In genomic region chr15:98649996-98650870, GRCh38 we compare ENCODE assay signal across 8 cellular contexts. TPM values are rescaled to one million over a fixed set of nuclear protein-coding genes. Genes with fewer than 3 reads are reported as not detected.
DNase-seq lines count a peak whose midpoint lies in the region; ATAC-seq, FAIRE-seq and TF ChIP-seq lines count a peak whose summit lies in the region.

No MANE protein-coding gene starts in this region.

- H3K27ac ChIP-seq in SJSA1 (peak overlapping the region; percentile 4; the same call in 1 of the 2 replicates), astrocyte (ENCODE audit: low read depth, low read length) (peak overlapping the region; percentile 92)

- H3K9me3 ChIP-seq in SJSA1 (replicated peaks), result 0 out of 2 replicates have a peak, but pooled peaks cover 2% of the 10 kb centered on the region
- H3K9me3 ChIP-seq in astrocyte (ENCODE audit: insufficient read depth, low read depth, low read length), result no peaks in the 10 kb centered on the region

- peaks cover 64% of the 10 kb centered on the region for H3K79me2 ChIP-seq in astrocyte (ENCODE audit: insufficient read depth, low read length)

- peaks cover 1% of the 10 kb centered on the region for H3K9me3 Mint-ChIP-seq in astrocyte (ENCODE audit: unreplicated experiment)

- H3K36me3 Mint-ChIP-seq in astrocyte (ENCODE audit: low read depth, unreplicated experiment), result peaks cover 2% of the 10 kb centered on the region

- H3K27me3 ChIP-seq in SJSA1 (replicated peaks), result peaks cover 19% of the 10 kb centered on the region
- H3K27me3 ChIP-seq in astrocyte (ENCODE audit: insufficient read depth, low read length), result peaks cover 4% of the 10 kb centered on the region

- peak overlapping the region; percentile 99 for H3K27ac Mint-ChIP-seq in astrocyte (ENCODE audit: unreplicated experiment)

- DNase-seq in GF-D8 (lab: John Stamatoyannopoulos, UW) (peak; percentile 12), SJSA1 (ENCODE audit: low read depth in 1 of 2, low spot score in 2 of 2) (peak in 1 of 2 experiments; percentile 53), astrocyte (ENCODE audit: low read depth) (peak; percentile 45), hepatic stellate cell (ENCODE audit: low spot score) (peak; percentile 29), skeletal muscle cell (ENCODE audit: low read depth) (no peak)

- ATAC-seq in GM19467 (IDR thresholded peaks at IDR 0.05; ENCODE audit: unreplicated experiment) (no peak), HG03097 (IDR thresholded peaks at IDR 0.05; ENCODE audit: low FRiP score, unreplicated experiment) (no peak), GM21515 (IDR thresholded peaks at IDR 0.05; ENCODE audit: unreplicated experiment) (no peak)

- H3K4me1 ChIP-seq in SJSA1 (replicated peaks) (peaks cover 35% of the 10 kb centered on the region), astrocyte (ENCODE audit: insufficient read depth, low read length) (peaks cover 17% of the 10 kb centered on the region)

- H3K4me2 ChIP-seq in astrocyte (ENCODE audit: low read length), result peak overlapping the region; percentile 92

- TF ChIP-seq CTCF in astrocyte (IDR thresholded peaks at IDR 0.05; ENCODE audit: insufficient read depth, low read depth, low read length), result no peak

- peak overlapping the region; percentile 96 for H3K9ac ChIP-seq in astrocyte (ENCODE audit: low read length)

- H4K20me1 ChIP-seq in astrocyte (ENCODE audit: insufficient read depth, low read length), result peaks cover 51% of the 10 kb centered on the region

- peak overlapping the region; percentile 83 for H3K4me3 ChIP-seq in SJSA1
- H3K4me3 ChIP-seq in astrocyte (ENCODE audit: insufficient read depth, low read depth, low read length), result peak overlapping the region; percentile 80
- peak overlapping the region; percentile 89 for H3K4me3 ChIP-seq in skeletal muscle cell (ENCODE audit: low read depth, low read length)

- peak overlapping the region; percentile 43 for H2AFZ ChIP-seq in astrocyte (ENCODE audit: low read depth, low read length)

- peaks cover 10% of the 10 kb centered on the region for H3K36me3 ChIP-seq in SJSA1
- no peaks in the 10 kb centered on the region for H3K36me3 ChIP-seq in astrocyte (ENCODE audit: insufficient read depth, low read length)

- no peaks in the 10 kb centered on the region for H3K27me3 Mint-ChIP-seq in astrocyte (ENCODE audit: low read depth, unreplicated experiment)

- H3K4me3 Mint-ChIP-seq in astrocyte (ENCODE audit: unreplicated experiment), result peak overlapping the region; percentile 100

- FAIRE-seq in astrocyte (lab: Jason Lieb, UNC), result no peak

- H3K4me1 Mint-ChIP-seq in astrocyte (ENCODE audit: low read depth, unreplicated experiment), result peaks cover 28% of the 10 kb centered on the region

RNA-seq across cellular contexts. Expression of gene IGF1R, which starts 1.9 kb away (rescaled TPM):
- total RNA-seq in SJSA1 (2014; rRNA removed; shearing (Covaris generic)), result 7.8 and 14.1 TPM in 2 replicates
- total RNA-seq in astrocyte, result 247 and 270 TPM in 2 replicates

Comparison
In these comparisons a context has a peak if more than half of its experiments do, and no peak if none do; other contexts are left out.
1. RNA of gene IGF1R, which starts 1.9 kb away (total RNA-seq): 247 to 270 TPM in astrocyte; 7.8 to 14.1 TPM in SJSA1; every median in the first group is over 10 times any median in the second.
2. Peak in every context shown above with its lines, with median percentiles within 50 percentile points of each other: H3K4me3 ChIP-seq.